ENCODE assay signal across 29 cellular contexts in the genomic region with DNA sequence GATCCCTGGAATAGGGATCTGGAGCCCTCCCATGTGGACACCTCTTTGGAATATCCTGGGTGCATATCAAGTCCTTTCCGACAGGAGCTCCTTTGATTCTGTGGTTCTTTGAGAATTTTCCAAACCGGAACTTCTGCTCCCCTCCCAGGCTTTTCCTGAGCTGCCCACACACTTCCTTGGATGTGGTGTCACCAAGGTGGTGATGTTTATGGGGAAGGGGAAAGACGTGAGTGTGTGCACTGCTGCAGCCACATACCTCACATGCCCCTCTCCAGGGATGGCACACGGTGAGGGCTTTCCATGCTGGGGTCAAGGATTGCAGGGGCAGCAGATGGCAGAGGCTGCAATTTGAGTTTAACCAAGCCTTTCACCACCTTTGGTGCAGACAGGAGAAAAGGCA. TPM values are rescaled to one million over a fixed set of nuclear protein-coding genes. Genes with fewer than 3 reads are reported as not detected.
"Had no signal": no experiment of that assay in that cellular context is flagged by ENCODE, and none has a peak within 500 bp of the region (broad histone marks: within the 10 kb centered on the region; RNA-seq: fewer than 3 reads in every experiment).

No MANE protein-coding gene starts in this region.

- H3K9me3 Mint-ChIP-seq: activated naive CD4-positive, alpha-beta T cell treated with anti-CD3 and anti-CD28 coated beads, Interleukin-2, amount 50 U/mL, for 72 hours; activated naive CD8-positive, alpha-beta T cell treated with anti-CD3 and anti-CD28 coated beads, Interleukin-2, amount 50 U/mL, for 24 hours; activated T-cell treated with anti-CD3 and anti-CD28 coated beads, Interleukin-2, amount 50 U/mL, for 24 hours; activated T-helper 1 cell treated with anti-CD3 and anti-CD28 coated beads, Interleukin-12 subunit alpha, Interleukin-12 subunit beta, Interleukin-2, Interleukin-4 antibody, amounts not matched to agents 30 ng/mL and 10 ng/mL and 1 ng/mL, durations not matched to agents 14 hours and 24 hours and 36 hours; IgD-negative memory B cell had no signal

- H3K27ac ChIP-seq: brain microvascular endothelial cell, cardiac muscle cell, KMS-11, Peyer's patch, RWPE1, SJSA1, WERI-Rb-1 had no signal

- H3K4me1 Mint-ChIP-seq: activated CD4-positive, alpha-beta T cell treated with anti-CD3 and anti-CD28 coated beads for 36 hours; activated CD8-positive, alpha-beta memory T cell treated with anti-CD3 and anti-CD28 coated beads, Interleukin-2, amount 10 ng/mL, durations not matched to agents 7 days and 5 days; activated naive CD8-positive, alpha-beta T cell treated with anti-CD3 and anti-CD28 coated beads, Interleukin-2, amount 50 U/mL, for 24 hours had no signal

- H3K9me3 ChIP-seq: Peyer's patch, SJSA1 had no signal

- H3K9ac ChIP-seq: KMS-11 had no signal

- H3K36me3 Mint-ChIP-seq: activated CD8-positive, alpha-beta memory T cell treated with anti-CD3 and anti-CD28 coated beads, Interleukin-2, amount 10 ng/mL, durations not matched to agents 7 days and 5 days; activated naive CD4-positive, alpha-beta T cell treated with anti-CD3 and anti-CD28 coated beads, Interleukin-2, amount 50 U/mL, for 72 hours; IgD-negative memory B cell had no signal

- H3K27me3 ChIP-seq: brain microvascular endothelial cell, cardiac muscle cell, Peyer's patch had no signal

- H3K4me3 ChIP-seq: cardiac muscle cell, Peyer's patch, SJSA1 had no signal

- H3K27ac Mint-ChIP-seq: activated CD4-positive, alpha-beta T cell treated with anti-CD3 and anti-CD28 coated beads for 36 hours; activated CD8-positive, alpha-beta memory T cell treated with anti-CD3 and anti-CD28 coated beads, Interleukin-2, amount 10 ng/mL, durations not matched to agents 7 days and 5 days; activated naive CD8-positive, alpha-beta T cell treated with anti-CD3 and anti-CD28 coated beads, Interleukin-2, amount 50 U/mL, for 24 hours; activated T-cell treated with anti-CD3 and anti-CD28 coated beads, Interleukin-2, amount 50 U/mL, for 24 hours; activated T-helper 1 cell treated with anti-CD3 and anti-CD28 coated beads, Interleukin-12 subunit alpha, Interleukin-12 subunit beta, Interleukin-2, Interleukin-4 antibody, amounts not matched to agents 30 ng/mL and 10 ng/mL and 1 ng/mL, durations not matched to agents 14 hours and 24 hours and 36 hours; IgD-negative memory B cell had no signal

- H3K4me1 ChIP-seq: Peyer's patch had no signal

- H3K36me3 ChIP-seq: brain microvascular endothelial cell, cardiac muscle cell, Peyer's patch, SJSA1, WERI-Rb-1 had no signal

- DNase-seq: activated CD4-positive, alpha-beta T cell treated with anti-CD3 and anti-CD28 coated beads for 36 hours; activated CD8-positive, alpha-beta memory T cell treated with anti-CD3 and anti-CD28 coated beads, Interleukin-2, amount 10 ng/mL, durations not matched to agents 7 days and 5 days; activated effector memory CD4-positive, alpha-beta T cell treated with Interleukin-2 at 50 U/mL for 16 hours; activated naive CD4-positive, alpha-beta T cell treated with Interleukin-2 at 50 U/mL for 16 hours; activated naive CD8-positive, alpha-beta T cell treated with anti-CD3 and anti-CD28 coated beads, Interleukin-2, amount 50 U/mL, for 24 hours; activated T-cell treated with anti-CD3 and anti-CD28 coated beads, Interleukin-2, amount 50 U/mL, for 24 hours; amniotic stem cell; brain microvascular endothelial cell; MM.1S; NCI-H1105; NCI-H1436; NCI-H1694 treated with DMSO at 0.1 percent for 48 hours; NCI-H2029 treated with DMSO at 0.1 percent for 48 hours; NCI-H345; NCI-H510A; NCI-H526 treated with DMSO at 0.1 percent for 48 hours; NCI-H82; Peyer's patch; Right ventricle myocardium superior; T-helper 2 cell; T1000; WERI-Rb-1 had no signal

- H3K4me3 Mint-ChIP-seq: activated CD4-positive, alpha-beta T cell treated with anti-CD3 and anti-CD28 coated beads for 36 hours; activated CD8-positive, alpha-beta memory T cell treated with anti-CD3 and anti-CD28 coated beads, Interleukin-2, amount 10 ng/mL, durations not matched to agents 7 days and 5 days; activated naive CD8-positive, alpha-beta T cell treated with anti-CD3 and anti-CD28 coated beads, Interleukin-2, amount 50 U/mL, for 24 hours; activated T-cell treated with anti-CD3 and anti-CD28 coated beads, Interleukin-2, amount 50 U/mL, for 24 hours; activated T-helper 1 cell treated with anti-CD3 and anti-CD28 coated beads, Interleukin-12 subunit alpha, Interleukin-12 subunit beta, Interleukin-2, Interleukin-4 antibody, amounts not matched to agents 30 ng/mL and 10 ng/mL and 1 ng/mL, durations not matched to agents 14 hours and 24 hours and 36 hours; IgD-negative memory B cell had no signal

- H3K4me2 ChIP-seq: KMS-11 had no signal

RNA-seq across cellular contexts. Expression of a gene that starts 27.9 kb away (rescaled TPM):
- total RNA-seq: SJSA1 had no signal
